Comparison of ENCODE assay signal across 11 cellular contexts in the genomic region with DNA sequence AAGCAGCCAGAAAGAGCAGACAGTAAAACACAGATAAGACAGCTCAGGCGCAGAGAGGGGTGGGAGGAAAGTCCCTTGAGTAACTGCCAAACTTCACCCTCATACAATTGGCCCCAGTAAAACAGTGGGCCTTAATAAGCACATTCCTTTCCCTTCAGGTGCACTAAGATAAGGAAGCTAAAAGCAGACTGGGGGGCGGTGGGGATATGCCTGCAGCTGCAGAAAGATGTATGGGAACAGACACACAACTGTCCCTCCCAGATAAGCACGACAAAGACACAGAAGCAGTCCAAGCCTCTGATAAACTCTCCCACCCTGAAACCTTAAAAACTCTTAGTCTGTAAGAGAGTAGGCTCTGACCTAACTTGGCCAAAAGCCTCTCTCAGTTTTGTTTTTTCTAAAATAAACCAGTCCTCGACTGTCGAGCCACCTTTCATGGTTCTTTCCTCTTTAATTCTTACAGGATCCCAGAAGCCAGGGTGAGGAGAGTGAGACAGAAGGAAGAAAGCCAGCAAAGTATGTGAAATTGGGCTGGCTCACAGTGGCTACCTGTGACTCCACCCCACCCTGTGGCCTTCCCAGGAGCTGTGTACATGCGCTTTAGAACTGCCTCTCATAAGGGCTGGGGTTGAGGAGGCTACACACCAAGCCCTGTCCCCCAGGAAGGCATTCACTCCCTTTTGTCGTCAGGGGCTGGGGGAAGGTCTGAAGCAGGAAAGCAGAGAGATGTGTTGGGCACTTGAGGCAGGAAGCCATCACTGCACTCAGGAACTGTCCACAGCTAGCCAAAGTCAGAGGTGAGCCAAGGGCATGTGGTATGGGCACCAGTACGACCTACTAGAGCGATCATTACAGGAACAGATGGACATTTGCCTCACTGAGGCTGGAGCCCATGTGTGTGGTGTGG.
DNase-seq lines count a peak whose midpoint lies in the region; ATAC-seq and TF ChIP-seq lines count a peak whose summit lies in the region.
"Had no signal": no experiment of that assay in that cellular context is flagged by ENCODE, and none has a peak within 500 bp of the region (broad histone marks: within the 10 kb centered on the region; RNA-seq: fewer than 3 reads in every experiment).

No MANE protein-coding gene starts in this region.

- peak; percentile 37 for DNase-seq in NCI-H226
- DNase-seq in erythroblast (lab: John Stamatoyannopoulos, UW) = peak; percentile 88 to 98
- DNase-seq in hippocampal formation (lab: John Stamatoyannopoulos, UW) = no peak
- DNase-seq in cortex of kidney (lab: John Stamatoyannopoulos, UW) = no peak
- DNase-seq: activated naive CD4-positive, alpha-beta T cell treated with anti-CD3 and anti-CD28 coated beads, Interleukin-2, amount 50 U/mL, for 16 hours; NCI-H1105 treated with DMSO at 0.1 percent for 48 hours; NCI-H2227 treated with DMSO at 0.1 percent for 48 hours had no signal

- peak; percentile 50 for TF ChIP-seq POLR2A in GM19099 (IDR thresholded peaks at IDR 0.05; ENCODE audit: extremely low read depth, insufficient read length, low read depth)
- TF ChIP-seq POLR2A in erythroblast (IDR thresholded peaks at IDR 0.05; ENCODE audit: low read length) = peak; percentile 41

- no peak overlapping the region for H3K4me3 ChIP-seq in skin epidermis
- H3K4me3 ChIP-seq: thoracic aorta had no signal

- H3K27ac ChIP-seq in skin epidermis = peak overlapping the region in 15 of 21 experiments; percentile 2 to 76 (median 47)
- H3K27ac ChIP-seq: thoracic aorta had no signal

- no peak for ATAC-seq in HG03159 (IDR thresholded peaks at IDR 0.05; ENCODE audit: unreplicated experiment)

Comparison
In these comparisons a context has a peak if more than half of its experiments do, and no peak if none do; other contexts are left out.
1. DNase-seq: peak in NCI-H226 (single experiment) and erythroblast (2 of 2); none in hippocampal formation (0 of 2) and cortex of kidney (single experiment).